8 cellular contexts compared by ENCODE assay signal in genomic region chr17:32127156-32127897, GRCh38. TPM values are rescaled to one million over a fixed set of nuclear protein-coding genes. Genes with fewer than 3 reads are reported as not detected.
DNase-seq lines count a peak whose midpoint lies in the region; ATAC-seq and TF ChIP-seq lines count a peak whose summit lies in the region.

No MANE protein-coding gene starts in this region.

- TF ChIP-seq POLR2A in prostate gland (IDR thresholded peaks at IDR 0.05): peak; percentile 59

- H3K36me3 Mint-ChIP-seq in HFFc6 (ENCODE audit: low read depth): peaks cover 7% of the 10 kb centered on the region; the same call in 1 of the 2 replicates
- H3K36me3 Mint-ChIP-seq in T-helper 1 cell treated with Interleukin-12 subunit alpha and Interleukin-12 subunit beta and Interleukin-4 antibody, amounts not matched to agents 30 μg/mL and 1 μg/mL, for 36 hours (ENCODE audit: low read depth): peaks cover 17% of the 10 kb centered on the region

- under 1% methylated on average over 25 of the region's 25 CpGs for WGBS in prostate gland
- 0% methylated on average over 25 of the region's 25 CpGs for WGBS in urinary bladder

- peak; percentile 98 for ATAC-seq in left ventricle myocardium superior

- intact Hi-C loops in left ventricle myocardium superior (cut with micrococcal nuclease): no loop called here
- intact Hi-C loops in prostate gland (cut with DNase I): no loop called here

- peak overlapping the region; percentile 93 for H3K4me3 Mint-ChIP-seq in HFFc6
- peak overlapping the region; percentile 94 for H3K4me3 Mint-ChIP-seq in T-helper 1 cell treated with Interleukin-12 subunit alpha and Interleukin-12 subunit beta and Interleukin-4 antibody, amounts not matched to agents 30 μg/mL and 1 μg/mL, for 36 hours

- no peaks in the 10 kb centered on the region for H3K27me3 ChIP-seq in prostate gland (replicated peaks; ENCODE audit: insufficient read depth)

- H3K36me3 ChIP-seq in prostate gland: no peaks in the 10 kb centered on the region
- no peaks in the 10 kb centered on the region for H3K36me3 ChIP-seq in urinary bladder (ENCODE audit: insufficient read depth)

- H3K4me1 ChIP-seq in prostate gland (replicated peaks): peaks cover 3% of the 10 kb centered on the region
- no peaks in the 10 kb centered on the region for H3K4me1 ChIP-seq in urinary bladder (ENCODE audit: insufficient read depth)

- peak overlapping the region; percentile 94 for H3K27ac Mint-ChIP-seq in HFFc6
- H3K27ac Mint-ChIP-seq in T-helper 1 cell treated with Interleukin-12 subunit alpha and Interleukin-12 subunit beta and Interleukin-4 antibody, amounts not matched to agents 30 μg/mL and 1 μg/mL, for 36 hours: peak overlapping the region; percentile 97

- no peaks in the 10 kb centered on the region for H3K9me3 ChIP-seq in prostate gland

- TF ChIP-seq CTCF in HFFc6 (IDR thresholded peaks at IDR 0.05) (no peak), prostate gland (IDR thresholded peaks at IDR 0.05) (peak in 1 of 4 experiments; percentile 26)

- H3K4me3 ChIP-seq in GM08714 (ENCODE audit: low read length) (peak overlapping the region; percentile 88), prostate gland (peak overlapping the region; percentile 42 to 43), urinary bladder (ENCODE audit: low read depth, low read length) (peak overlapping the region; percentile 41)

- H3K27ac ChIP-seq in prostate gland (peak overlapping the region; percentile 79 to 89), urinary bladder (ENCODE audit: low read depth) (peak overlapping the region; percentile 81)

- DNase-seq in HFFc6: peak; percentile 84
- DNase-seq in NCI-H1105 (lab: John Stamatoyannopoulos, UW): peak; percentile 37
- DNase-seq in amniotic stem cell (lab: John Stamatoyannopoulos, UW): peak; percentile 60
- peak; percentile 89 for DNase-seq in left ventricle myocardium superior
- DNase-seq in prostate gland (ENCODE audit: low spot score): peak; percentile 84

- H3K9me3 Mint-ChIP-seq in HFFc6: no peaks in the 10 kb centered on the region
- H3K9me3 Mint-ChIP-seq in T-helper 1 cell treated with Interleukin-12 subunit alpha and Interleukin-12 subunit beta and Interleukin-4 antibody, amounts not matched to agents 30 μg/mL and 1 μg/mL, for 36 hours: no peaks in the 10 kb centered on the region

- peaks cover 1% of the 10 kb centered on the region; the same call in 1 of the 2 replicates for H3K27me3 Mint-ChIP-seq in HFFc6 (ENCODE audit: insufficient read depth)
- H3K27me3 Mint-ChIP-seq in T-helper 1 cell treated with Interleukin-12 subunit alpha and Interleukin-12 subunit beta and Interleukin-4 antibody, amounts not matched to agents 30 μg/mL and 1 μg/mL, for 36 hours (ENCODE audit: low read depth): no peaks in the 10 kb centered on the region

- peaks cover 43% of the 10 kb centered on the region for H3K4me1 Mint-ChIP-seq in HFFc6 (ENCODE audit: low read depth)
- H3K4me1 Mint-ChIP-seq in T-helper 1 cell treated with Interleukin-12 subunit alpha and Interleukin-12 subunit beta and Interleukin-4 antibody, amounts not matched to agents 30 μg/mL and 1 μg/mL, for 36 hours (ENCODE audit: low read depth): peaks cover 27% of the 10 kb centered on the region

RNA-seq across cellular contexts. Expression of gene RHOT1, which starts 15.0 kb away (rescaled TPM):
- 10 to 100 TPM; 20.8 to 26.8 (median 23.6) TPM for total RNA-seq in HFFc6 (2021; fragmentation: NEBNext Ultra II Directional; extraction: Animal tissue kit (Norgen Biotek cat#: 25700))
- total RNA-seq in left ventricle myocardium superior (77.3 TPM), prostate gland (10 to 100 TPM; 31.7 to 60.8 TPM), urinary bladder (81.4 TPM)
- 35.8 TPM for polyA plus RNA-seq in urinary bladder

Comparison
In these comparisons a context has a peak if more than half of its experiments do, and no peak if none do; other contexts are left out.
1. Peak in every context shown above with its lines: DNase-seq, ATAC-seq, H3K4me3 ChIP-seq and H3K27ac ChIP-seq.
2. DNase-seq: peak in every context shown above with its lines; median percentile 89 in left ventricle myocardium superior; 84 in HFFc6; 84 in prostate gland; 60 in amniotic stem cell; 37 in NCI-H1105.